In the genomic region with DNA sequence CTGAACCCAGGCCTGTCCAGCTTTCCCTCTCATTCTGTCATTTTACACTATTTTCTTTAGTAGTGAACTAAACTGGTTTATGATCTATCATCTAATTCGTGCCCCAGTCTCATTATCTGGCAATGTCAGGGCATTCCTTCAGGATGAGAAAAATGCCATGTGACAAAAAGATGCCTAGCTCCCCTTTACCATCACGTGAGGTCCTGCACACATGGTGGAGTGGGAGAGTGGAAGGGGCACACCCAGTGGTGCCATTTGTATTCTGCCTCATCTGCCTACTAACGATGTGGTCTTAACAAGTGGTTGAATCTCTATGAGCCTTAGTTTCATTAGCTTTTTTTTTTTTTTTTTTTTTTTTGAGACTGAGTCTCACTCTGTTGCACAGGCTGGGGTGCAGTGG, we compare ENCODE assay signal across 31 cellular contexts. TPM values are rescaled to one million over a fixed set of nuclear protein-coding genes. Genes with fewer than 3 reads are reported as not detected.
DNase-seq lines count a peak whose midpoint lies in the region; ATAC-seq and TF ChIP-seq lines count a peak whose summit lies in the region.
"Had no signal": no experiment of that assay in that cellular context is flagged by ENCODE, and none has a peak within 500 bp of the region (broad histone marks: within the 10 kb centered on the region; RNA-seq: fewer than 3 reads in every experiment).

No MANE protein-coding gene starts in this region.

- no peak for TF ChIP-seq EP300 in SK-N-SH (IDR thresholded peaks at IDR 0.05; ENCODE audit: borderline replicate concordance in 1 of 2, low read depth in 1 of 2, low read length in 1 of 2)

- POLR2A ChIA-PET in SK-N-SH (lab: Yijun Ruan, JAX): no interaction called here

- no peak overlapping the region; a peak in 1 of 4 replicates for H3K27ac ChIP-seq in SK-N-SH (ENCODE audit: low read depth in 2 of 2, low read length in 1 of 2)
- H3K27ac ChIP-seq: 22Rv1, adrenal gland, body of pancreas, gastrocnemius medialis, hepatocyte, lower lobe of right lung, psoas muscle, sigmoid colon, transverse colon had no signal

- DNase-seq in SK-N-SH (no peak), LHCN-M2 (ENCODE audit: low read depth) (peak; percentile 73), foreskin fibroblast (peak; percentile 48 to 78), HuH-7.5 (ENCODE audit: low spot score) (no peak), SK-N-DZ (ENCODE audit: low spot score) (no peak), NCI-H526 treated with DMSO at 0.1 percent for 48 hours (lab: John Stamatoyannopoulos, UW) (no peak), CD1c-positive myeloid dendritic cell (ENCODE audit: extremely low spot score) (no peak)
- DNase-seq: activated CD8-positive, alpha-beta T cell treated with anti-CD3 and anti-CD28 coated beads, Interleukin-2, amount 10 ng/mL, durations not matched to agents 7 days and 5 days; activated naive CD4-positive, alpha-beta T cell treated with anti-CD3 and anti-CD28 coated beads, Interleukin-2, amount 10 ng/mL, durations not matched to agents 7 days and 5 days; adrenal gland; BE2C; body of pancreas; erythroblast; gastrocnemius medialis; lower lobe of right lung; NCI-H146; NCI-H2107; NCI-H345; NCI-H748 treated with DMSO at 0.1 percent for 48 hours; occipital lobe; psoas muscle; SHP77; sigmoid colon; stimulated activated CD4-positive, alpha-beta T cell treated with anti-CD3 and anti-CD28 coated beads, Interleukin-4, amount 100 ng/mL, for 24 hours; transverse colon had no signal

- no peaks in the 10 kb centered on the region for H3K9me3 ChIP-seq in SK-N-SH
- H3K9me3 ChIP-seq: adrenal gland, BE2C, body of pancreas, gastrocnemius medialis, lower lobe of right lung, psoas muscle, sigmoid colon, transverse colon had no signal

- no peaks in the 10 kb centered on the region for H3K9me2 ChIP-seq in SK-N-SH

- H3K4me1 ChIP-seq in SK-N-SH (ENCODE audit: control insufficient read depth in 1 of 2, insufficient read depth in 2 of 2, low read depth in 1 of 2, low read length in 1 of 2): peaks cover 3 to 6% of the 10 kb centered on the region in 2 experiments; a peak in 3 of 4 replicates
- H3K4me1 ChIP-seq: BE2C, body of pancreas had no signal

- peaks cover 3% of the 10 kb centered on the region; the same call in 1 of the 2 replicates for H3K79me2 ChIP-seq in SK-N-SH (ENCODE audit: insufficient read depth)

- no peak overlapping the region for H2AFZ ChIP-seq in SK-N-SH (ENCODE audit: low read depth)
- H2AFZ ChIP-seq: hepatocyte had no signal

- no peak for ATAC-seq in SK-N-SH treated with all-trans-retinoic acid at 6 μM for 48 hours
- ATAC-seq: activated CD8-positive, alpha-beta T cell treated with anti-CD3 and anti-CD28 coated beads, Interleukin-2, amount 10 ng/mL, durations not matched to agents 7 days and 5 days; activated T-helper 17 cell treated with anti-CD3 and anti-CD28 coated beads, Interleukin-2, amount 50 U/mL, for 72 hours; body of pancreas; gastrocnemius medialis; lower lobe of right lung; natural killer cell treated with Interleukin-12 subunit alpha and Interleukin-12 subunit beta and Interleukin-15 and Interleukin-18, amount 100 ng/mL, for 72 hours; Panc1; psoas muscle had no signal

- peaks cover 55 to 68% of the 10 kb centered on the region in 2 experiments for H3K36me3 ChIP-seq in SK-N-SH (replicated peaks in 1 of 2; ENCODE audit: control insufficient read depth in 1 of 2, insufficient read depth in 2 of 2, low read length in 1 of 2)

- H3K4me2 ChIP-seq in SK-N-SH: no peak overlapping the region
- H3K4me2 ChIP-seq: hepatocyte had no signal

- TF ChIP-seq RAD21 in SK-N-SH (IDR thresholded peaks at IDR 0.05; ENCODE audit: low read length): no peak

- no peak overlapping the region for H3K9ac ChIP-seq in SK-N-SH

- TF ChIP-seq CTCF in SK-N-SH (IDR thresholded peaks at IDR 0.05): no peak
- TF ChIP-seq CTCF in foreskin fibroblast (IDR thresholded peaks at IDR 0.05; ENCODE audit: low read depth, low read length): no peak

- peaks cover 11% of the 10 kb centered on the region for H3F3A ChIP-seq in SK-N-SH (replicated peaks; ENCODE audit: insufficient read depth)

- CTCF ChIA-PET in SK-N-SH (lab: Yijun Ruan, JAX): interaction anchor here (1.0 to 14.1 kb wide), 5 partner anchors 20 to 161 kb away, joined by 3 to 154 read pairs (median 8); no protein-coding TSS in a partner anchor

- H3K4me3 ChIP-seq in SK-N-SH (ENCODE audit: low read depth in 2 of 2, low read length in 1 of 2): no peak overlapping the region
- H3K4me3 ChIP-seq in foreskin fibroblast (ENCODE audit: low read depth in 1 of 2, low read length in 2 of 2): no peak overlapping the region
- H3K4me3 ChIP-seq: adrenal gland, body of pancreas, gastrocnemius medialis, hepatocyte, lower lobe of right lung, psoas muscle, sigmoid colon, transverse colon had no signal

- no peaks in the 10 kb centered on the region for H4K20me1 ChIP-seq in SK-N-SH (ENCODE audit: insufficient read depth)

- 79% methylated on average over 3 of the region's 3 CpGs for WGBS in SK-N-SH (ENCODE audit: low lambda C conversion rate)

- no peaks in the 10 kb centered on the region for H3K27me3 ChIP-seq in SK-N-SH (ENCODE audit: insufficient read depth)
- H3K27me3 ChIP-seq: adrenal gland, BE2C, body of pancreas, gastrocnemius medialis, hepatocyte, sigmoid colon, transverse colon had no signal

TF ChIP-seq in SK-N-SH, 30 proteins besides CTCF, POLR2A, EP300 and RAD21:
- no peak for TF ChIP-seq SIN3A (IDR thresholded peaks at IDR 0.05; ENCODE audit: borderline replicate concordance, low read depth, low read length)
- TF ChIP-seq EZH2phosphoT487 (IDR thresholded peaks at IDR 0.05; ENCODE audit: borderline replicate concordance, low read depth): no peak
- no peak for TF ChIP-seq ZBTB33 (IDR thresholded peaks at IDR 0.05; ENCODE audit: borderline replicate concordance, low read depth)
- TF ChIP-seq, protein P1, sequence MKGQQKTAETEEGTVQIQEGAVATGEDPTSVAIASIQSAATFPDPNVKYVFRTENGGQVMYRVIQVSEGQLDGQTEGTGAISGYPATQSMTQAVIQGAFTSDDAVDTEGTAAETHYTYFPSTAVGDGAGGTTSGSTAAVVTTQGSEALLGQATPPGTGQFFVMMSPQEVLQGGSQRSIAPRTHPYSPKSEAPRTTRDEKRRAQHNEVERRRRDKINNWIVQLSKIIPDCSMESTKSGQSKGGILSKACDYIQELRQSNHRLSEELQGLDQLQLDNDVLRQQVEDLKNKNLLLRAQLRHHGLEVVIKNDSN (IDR thresholded peaks at IDR 0.05; ENCODE audit: borderline replicate concordance, low read depth): peak; percentile 8; the same call in 1 of the 2 replicates

TF ChIP-seq in SK-N-SH treated with all-trans-retinoic acid at 6 μM for 48 hours, 23 proteins besides CTCF, POLR2A, EP300 and RAD21:
- TF ChIP-seq ZNF8 (CRISPR knock-in tag; IDR thresholded peaks at IDR 0.05) (no peak), TOX (CRISPR knock-in tag; IDR thresholded peaks at IDR 0.05; ENCODE audit: borderline replicate concordance) (no peak), PPARA (CRISPR knock-in tag; IDR thresholded peaks at IDR 0.05; ENCODE audit: borderline replicate concordance) (no peak), ZC3H10 (CRISPR knock-in tag; IDR thresholded peaks at IDR 0.05) (no peak), ZNF70 (CRISPR knock-in tag; IDR thresholded peaks at IDR 0.05) (no peak), ARNTL (CRISPR knock-in tag; IDR thresholded peaks at IDR 0.05; ENCODE audit: borderline replicate concordance, low read depth) (no peak), ESRRG (CRISPR knock-in tag; IDR thresholded peaks at IDR 0.05) (no peak), SNAI2 (CRISPR knock-in tag; IDR thresholded peaks at IDR 0.05) (no peak)
- TF ChIP-seq, protein P2, sequence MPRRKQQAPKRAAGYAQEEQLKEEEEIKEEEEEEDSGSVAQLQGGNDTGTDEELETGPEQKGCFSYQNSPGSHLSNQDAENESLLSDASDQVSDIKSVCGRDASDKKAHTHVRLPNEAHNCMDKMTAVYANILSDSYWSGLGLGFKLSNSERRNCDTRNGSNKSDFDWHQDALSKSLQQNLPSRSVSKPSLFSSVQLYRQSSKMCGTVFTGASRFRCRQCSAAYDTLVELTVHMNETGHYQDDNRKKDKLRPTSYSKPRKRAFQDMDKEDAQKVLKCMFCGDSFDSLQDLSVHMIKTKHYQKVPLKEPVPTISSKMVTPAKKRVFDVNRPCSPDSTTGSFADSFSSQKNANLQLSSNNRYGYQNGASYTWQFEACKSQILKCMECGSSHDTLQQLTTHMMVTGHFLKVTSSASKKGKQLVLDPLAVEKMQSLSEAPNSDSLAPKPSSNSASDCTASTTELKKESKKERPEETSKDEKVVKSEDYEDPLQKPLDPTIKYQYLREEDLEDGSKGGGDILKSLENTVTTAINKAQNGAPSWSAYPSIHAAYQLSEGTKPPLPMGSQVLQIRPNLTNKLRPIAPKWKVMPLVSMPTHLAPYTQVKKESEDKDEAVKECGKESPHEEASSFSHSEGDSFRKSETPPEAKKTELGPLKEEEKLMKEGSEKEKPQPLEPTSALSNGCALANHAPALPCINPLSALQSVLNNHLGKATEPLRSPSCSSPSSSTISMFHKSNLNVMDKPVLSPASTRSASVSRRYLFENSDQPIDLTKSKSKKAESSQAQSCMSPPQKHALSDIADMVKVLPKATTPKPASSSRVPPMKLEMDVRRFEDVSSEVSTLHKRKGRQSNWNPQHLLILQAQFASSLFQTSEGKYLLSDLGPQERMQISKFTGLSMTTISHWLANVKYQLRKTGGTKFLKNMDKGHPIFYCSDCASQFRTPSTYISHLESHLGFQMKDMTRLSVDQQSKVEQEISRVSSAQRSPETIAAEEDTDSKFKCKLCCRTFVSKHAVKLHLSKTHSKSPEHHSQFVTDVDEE (CRISPR knock-in tag; IDR thresholded peaks at IDR 0.05): no peak

RNA-seq across cellular contexts. Expression of gene CDC5L, which starts 41.2 kb away (rescaled TPM):
- polyA plus RNA-seq in SK-N-SH (2012; rRNA removed): 6.0 and 7.3 TPM in 2 replicates
- 8.3 and 9.5 TPM in 2 replicates for polyA plus RNA-seq in SK-N-SH (2012; cell fraction: cytosol; rRNA removed)
- polyA plus RNA-seq in SK-N-SH (2012; cell fraction: nucleus; rRNA removed): 3.1 and 5.9 TPM in 2 replicates
- total RNA-seq in LHCN-M2 (2014; rRNA removed): 31.4 and 35.0 TPM in 2 replicates
- 9.3 TPM for polyA plus RNA-seq in LHCN-M2 (2012)
- 36.2 and 36.3 TPM in 2 replicates for polyA plus RNA-seq in SK-N-DZ (2014; cell fraction: cytosol; rRNA removed)
- polyA plus RNA-seq in SK-N-DZ (2014; cell fraction: nucleus; rRNA removed): 22.1 and 22.7 TPM in 2 replicates

Comparison
In these comparisons a context has a peak if more than half of its experiments do, and no peak if none do; other contexts are left out.
1. DNase-seq: peak in LHCN-M2 (single experiment) and foreskin fibroblast (2 of 2); none in SK-N-SH (single experiment), HuH-7.5 (single experiment), SK-N-DZ (single experiment), NCI-H526 treated with DMSO at 0.1 percent for 48 hours (single experiment) and CD1c-positive myeloid dendritic cell (single experiment).